32 cellular contexts compared by ENCODE assay signal in the genomic region with DNA sequence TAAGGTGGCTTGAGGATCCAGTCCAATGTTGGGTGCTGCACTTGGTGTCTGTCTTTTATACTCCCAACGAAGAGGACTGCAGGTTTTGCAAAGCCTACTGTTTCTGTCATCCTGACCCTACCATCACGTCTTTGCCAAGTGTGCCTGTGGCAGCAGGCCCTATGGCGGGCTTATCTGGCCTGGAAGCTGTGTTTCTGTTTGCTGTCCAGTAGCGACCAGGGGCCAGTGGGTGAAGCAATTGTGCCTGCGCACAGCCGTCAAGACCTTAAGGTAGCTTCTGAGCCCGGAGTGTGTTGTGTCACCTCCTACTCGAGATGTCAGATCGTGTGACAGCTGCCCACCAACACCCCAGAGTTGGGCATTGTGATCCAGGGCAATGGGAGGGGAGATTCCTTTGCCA.
"Had no signal": no experiment of that assay in that cellular context is flagged by ENCODE, and none has a peak within 500 bp of the region (broad histone marks: within the 10 kb centered on the region; RNA-seq: fewer than 3 reads in every experiment).

No MANE protein-coding gene starts in this region.

- DNase-seq: activated B cell treated with CpG ODN at 0.5 μM for 24 hours; activated CD4-positive, alpha-beta memory T cell treated with anti-CD3 and anti-CD28 coated beads, Interleukin-2, amount 10 ng/mL, durations not matched to agents 7 days and 5 days; activated CD4-positive, alpha-beta T cell treated with anti-CD3 and anti-CD28 coated beads for 1 hour; activated CD4-positive, alpha-beta T cell treated with anti-CD3 and anti-CD28 coated beads for 48 hours; activated CD8-positive, alpha-beta memory T cell treated with anti-CD3 and anti-CD28 coated beads for 24 hours; activated gamma-delta T cell treated with Interleukin-2 at 50 U/mL for 16 hours; activated naive CD4-positive, alpha-beta T cell treated with anti-CD3 and anti-CD28 coated beads for 36 hours; activated T-cell treated with anti-CD3 and anti-CD28 coated beads, Interleukin-2, amount 50 U/mL, for 24 hours; body of pancreas; cerebellar nuclear complex; Karpas-422; KBM-7; NCI-H1105; NCI-H1417 treated with DMSO at 0.1 percent for 48 hours; NCI-H187 treated with DMSO at 0.1 percent for 48 hours; NCI-H2081; NCI-H2171 treated with DMSO at 0.1 percent for 48 hours; NCI-H226; NCI-H446 treated with DMSO at 0.1 percent for 48 hours; NCI-H524 treated with DMSO at 0.1 percent for 48 hours; NK-92 treated with Interleukin-12 subunit alpha and Interleukin-12 subunit beta, amount 100 ng/mL, for 24 hours; OCI-M1; Right ventricle myocardium superior; SW 1271; T-helper 1 cell; T-helper 2 cell; T-helper 9 cell had no signal

- H3K9me3 ChIP-seq: adrenal gland, body of pancreas, breast epithelium had no signal

- ATAC-seq: activated naive CD4-positive, alpha-beta T cell treated with anti-CD3 and anti-CD28 coated beads, Interleukin-2, amount 50 U/mL, for 72 hours; body of pancreas had no signal

- H3K27ac ChIP-seq: adrenal gland, body of pancreas, breast epithelium, VCaP had no signal

- H3K4me3 ChIP-seq: adrenal gland, body of pancreas, breast epithelium had no signal

- H3K36me3 ChIP-seq: breast epithelium had no signal

- FAIRE-seq: astrocyte had no signal

- H3K27me3 ChIP-seq: adrenal gland, body of pancreas, breast epithelium had no signal
